In the genomic region with DNA sequence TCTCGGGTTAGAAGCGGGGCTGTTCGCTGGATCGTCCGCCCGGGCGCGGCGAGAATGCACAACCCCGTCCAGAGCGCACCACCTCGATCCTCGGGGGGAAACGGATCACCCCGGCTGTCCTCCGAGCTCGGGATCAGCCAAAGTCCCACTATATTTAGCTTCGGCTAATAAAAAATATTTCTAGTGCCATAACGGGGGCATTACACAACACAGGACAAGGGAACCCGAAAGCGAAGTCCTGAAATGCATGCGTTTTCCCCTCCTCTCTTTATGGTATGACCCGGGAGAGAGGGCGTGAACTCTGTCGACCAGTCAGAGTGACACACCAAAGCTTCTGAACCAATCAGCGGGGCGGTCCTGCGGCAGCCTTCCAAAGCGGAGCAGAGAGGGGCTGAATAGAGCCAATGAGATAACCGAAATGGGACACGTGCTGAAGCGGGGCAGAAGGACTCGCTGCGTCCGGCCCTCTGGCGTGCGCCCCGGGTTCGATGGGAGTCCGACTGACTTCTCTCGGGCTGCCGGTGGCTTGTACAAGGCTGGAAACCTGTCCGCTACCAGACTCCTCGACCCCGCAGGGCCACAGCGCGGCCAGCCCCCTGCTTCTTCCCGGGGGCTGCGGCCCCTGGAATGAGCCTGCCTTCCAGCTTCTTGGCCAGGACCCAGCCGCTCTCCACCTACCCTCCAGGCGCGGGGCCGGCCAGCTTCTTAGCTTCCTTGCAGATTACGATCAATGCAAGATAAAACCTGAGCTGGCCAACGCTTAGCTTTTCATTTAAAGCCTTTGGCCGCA, we compare ENCODE assay signal across 1 cellular context.
A peak's percentile ranks its signal among the peaks of the same experiment; 100 is the strongest.
TF ChIP-seq lines count a peak whose summit lies in the region.

A gene with protein sequence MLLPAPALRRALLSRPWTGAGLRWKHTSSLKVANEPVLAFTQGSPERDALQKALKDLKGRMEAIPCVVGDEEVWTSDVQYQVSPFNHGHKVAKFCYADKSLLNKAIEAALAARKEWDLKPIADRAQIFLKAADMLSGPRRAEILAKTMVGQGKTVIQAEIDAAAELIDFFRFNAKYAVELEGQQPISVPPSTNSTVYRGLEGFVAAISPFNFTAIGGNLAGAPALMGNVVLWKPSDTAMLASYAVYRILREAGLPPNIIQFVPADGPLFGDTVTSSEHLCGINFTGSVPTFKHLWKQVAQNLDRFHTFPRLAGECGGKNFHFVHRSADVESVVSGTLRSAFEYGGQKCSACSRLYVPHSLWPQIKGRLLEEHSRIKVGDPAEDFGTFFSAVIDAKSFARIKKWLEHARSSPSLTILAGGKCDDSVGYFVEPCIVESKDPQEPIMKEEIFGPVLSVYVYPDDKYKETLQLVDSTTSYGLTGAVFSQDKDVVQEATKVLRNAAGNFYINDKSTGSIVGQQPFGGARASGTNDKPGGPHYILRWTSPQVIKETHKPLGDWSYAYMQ (minus strand): TSS at position 33 of the 790 bp plus-strand sequence. CDS start 32 bp downstream, at position 1.

TF ChIP-seq in K562, 482 proteins besides CTCF, POLR2A, EP300 and RAD21 (continued from another document and continues in another):
- TF ChIP-seq, protein P1, sequence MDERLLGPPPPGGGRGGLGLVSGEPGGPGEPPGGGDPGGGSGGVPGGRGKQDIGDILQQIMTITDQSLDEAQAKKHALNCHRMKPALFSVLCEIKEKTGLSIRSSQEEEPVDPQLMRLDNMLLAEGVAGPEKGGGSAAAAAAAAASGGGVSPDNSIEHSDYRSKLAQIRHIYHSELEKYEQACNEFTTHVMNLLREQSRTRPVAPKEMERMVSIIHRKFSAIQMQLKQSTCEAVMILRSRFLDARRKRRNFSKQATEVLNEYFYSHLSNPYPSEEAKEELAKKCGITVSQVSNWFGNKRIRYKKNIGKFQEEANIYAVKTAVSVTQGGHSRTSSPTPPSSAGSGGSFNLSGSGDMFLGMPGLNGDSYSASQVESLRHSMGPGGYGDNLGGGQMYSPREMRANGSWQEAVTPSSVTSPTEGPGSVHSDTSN (CRISPR knock-in tag; IDR thresholded peaks at IDR 0.05; ENCODE audit: low read depth), result no peak
- TF ChIP-seq, protein P1 (tag; conservative IDR thresholded peaks at IDR 0.05; ENCODE audit: low read depth), result no peak
- TF ChIP-seq CCNT2 (IDR thresholded peaks at IDR 0.05; ENCODE audit: borderline replicate concordance, extremely low read depth, insufficient read length, low read depth, low read length) (peak; percentile 84), HDAC6 (IDR thresholded peaks at IDR 0.05; ENCODE audit: low read depth, low read length) (no peak), NR2C2 (CRISPR knock-in tag; IDR thresholded peaks at IDR 0.05) (no peak), NR2C2 (tag; IDR thresholded peaks at IDR 0.05) (peak; percentile 87), ZC3H8 (IDR thresholded peaks at IDR 0.05) (no peak), NR2C1 (IDR thresholded peaks at IDR 0.05) (peak; percentile 50; the same call in 1 of the 2 replicates), NR2C1 (tag; IDR thresholded peaks at IDR 0.05) (peak; percentile 67; the same call in 1 of the 2 replicates), BDP1 (IDR thresholded peaks at IDR 0.05; ENCODE audit: insufficient read depth, insufficient read length) (no peak), PHTF2 (CRISPR knock-in tag; IDR thresholded peaks at IDR 0.05) (no peak), CREBBP (IDR thresholded peaks at IDR 0.05; ENCODE audit: low read depth, low read length) (no peak), CC2D1A (IDR thresholded peaks at IDR 0.05) (no peak), MBD2 (IDR thresholded peaks at IDR 0.05; ENCODE audit: borderline replicate concordance, low read depth) (peak; percentile 97), EGR1 (conservative IDR thresholded peaks at IDR 0.05) (no peak), EWSR1 (IDR thresholded peaks at IDR 0.05; ENCODE audit: borderline replicate concordance, low read depth, partially characterized antibody) (no peak), SREBF2 (CRISPR knock-in tag; IDR thresholded peaks at IDR 0.05) (no peak), ZNF224 (CRISPR knock-in tag; IDR thresholded peaks at IDR 0.05) (no peak), ZFPM2 (CRISPR knock-in tag; IDR thresholded peaks at IDR 0.05) (no peak), ELF2 (CRISPR knock-in tag; IDR thresholded peaks at IDR 0.05) (no peak; the same call in 1 of the 2 replicates), ZSCAN29 (IDR thresholded peaks at IDR 0.05) (no peak), CSDE1 (IDR thresholded peaks at IDR 0.05) (no peak), CBX1 (IDR thresholded peaks at IDR 0.05; ENCODE audit: low read depth) (no peak; the same call in none of the 2 replicates), ZNF778 (CRISPR knock-in tag; IDR thresholded peaks at IDR 0.05) (no peak), MEF2D (tag; conservative IDR thresholded peaks at IDR 0.05; ENCODE audit: low read depth) (peak; percentile 11; the same call in 1 of the 2 replicates), FOXK2 (conservative IDR thresholded peaks at IDR 0.05 in 1 of 2, IDR thresholded peaks at IDR 0.05 in 1 of 2; ENCODE audit: low read depth in 2 of 2) (peak in 1 of 2 experiments; percentile 100; a peak in 2 of 4 replicates), ZNF507 (tag; conservative IDR thresholded peaks at IDR 0.05) (no peak), U2AF1 (optimal IDR thresholded peaks at IDR 0.05; ENCODE audit: low read depth, low read length) (no peak), ZNF146 (CRISPR knock-in tag; IDR thresholded peaks at IDR 0.05; ENCODE audit: unreplicated experiment) (no peak), HOXB6 (CRISPR knock-in tag; IDR thresholded peaks at IDR 0.05; ENCODE audit: borderline replicate concordance) (no peak), PTRF (tag; IDR thresholded peaks at IDR 0.05) (no peak), STAG1 (CRISPR knock-in tag; IDR thresholded peaks at IDR 0.05; ENCODE audit: borderline replicate concordance) (no peak), HDGF (IDR thresholded peaks at IDR 0.05) (no peak), ATF1 (CRISPR knock-in tag; IDR thresholded peaks at IDR 0.05) (no peak), ATF1 (tag; IDR thresholded peaks at IDR 0.05) (peak; percentile 93), PHB (CRISPR knock-in tag; IDR thresholded peaks at IDR 0.05) (no peak), BACH1 (tag; IDR thresholded peaks at IDR 0.05) (no peak), KAT2B (IDR thresholded peaks at IDR 0.05; ENCODE audit: low read depth, low read length) (no peak), MTA3 (IDR thresholded peaks at IDR 0.05; ENCODE audit: borderline replicate concordance) (peak; percentile 73; the same call in 1 of the 2 replicates)
- TF ChIP-seq, protein P2, sequence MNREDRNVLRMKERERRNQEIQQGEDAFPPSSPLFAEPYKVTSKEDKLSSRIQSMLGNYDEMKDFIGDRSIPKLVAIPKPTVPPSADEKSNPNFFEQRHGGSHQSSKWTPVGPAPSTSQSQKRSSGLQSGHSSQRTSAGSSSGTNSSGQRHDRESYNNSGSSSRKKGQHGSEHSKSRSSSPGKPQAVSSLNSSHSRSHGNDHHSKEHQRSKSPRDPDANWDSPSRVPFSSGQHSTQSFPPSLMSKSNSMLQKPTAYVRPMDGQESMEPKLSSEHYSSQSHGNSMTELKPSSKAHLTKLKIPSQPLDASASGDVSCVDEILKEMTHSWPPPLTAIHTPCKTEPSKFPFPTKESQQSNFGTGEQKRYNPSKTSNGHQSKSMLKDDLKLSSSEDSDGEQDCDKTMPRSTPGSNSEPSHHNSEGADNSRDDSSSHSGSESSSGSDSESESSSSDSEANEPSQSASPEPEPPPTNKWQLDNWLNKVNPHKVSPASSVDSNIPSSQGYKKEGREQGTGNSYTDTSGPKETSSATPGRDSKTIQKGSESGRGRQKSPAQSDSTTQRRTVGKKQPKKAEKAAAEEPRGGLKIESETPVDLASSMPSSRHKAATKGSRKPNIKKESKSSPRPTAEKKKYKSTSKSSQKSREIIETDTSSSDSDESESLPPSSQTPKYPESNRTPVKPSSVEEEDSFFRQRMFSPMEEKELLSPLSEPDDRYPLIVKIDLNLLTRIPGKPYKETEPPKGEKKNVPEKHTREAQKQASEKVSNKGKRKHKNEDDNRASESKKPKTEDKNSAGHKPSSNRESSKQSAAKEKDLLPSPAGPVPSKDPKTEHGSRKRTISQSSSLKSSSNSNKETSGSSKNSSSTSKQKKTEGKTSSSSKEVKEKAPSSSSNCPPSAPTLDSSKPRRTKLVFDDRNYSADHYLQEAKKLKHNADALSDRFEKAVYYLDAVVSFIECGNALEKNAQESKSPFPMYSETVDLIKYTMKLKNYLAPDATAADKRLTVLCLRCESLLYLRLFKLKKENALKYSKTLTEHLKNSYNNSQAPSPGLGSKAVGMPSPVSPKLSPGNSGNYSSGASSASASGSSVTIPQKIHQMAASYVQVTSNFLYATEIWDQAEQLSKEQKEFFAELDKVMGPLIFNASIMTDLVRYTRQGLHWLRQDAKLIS (CRISPR knock-in tag; IDR thresholded peaks at IDR 0.05), result peak; percentile 71; the same call in 1 of the 2 replicates
- TF ChIP-seq, protein P3, sequence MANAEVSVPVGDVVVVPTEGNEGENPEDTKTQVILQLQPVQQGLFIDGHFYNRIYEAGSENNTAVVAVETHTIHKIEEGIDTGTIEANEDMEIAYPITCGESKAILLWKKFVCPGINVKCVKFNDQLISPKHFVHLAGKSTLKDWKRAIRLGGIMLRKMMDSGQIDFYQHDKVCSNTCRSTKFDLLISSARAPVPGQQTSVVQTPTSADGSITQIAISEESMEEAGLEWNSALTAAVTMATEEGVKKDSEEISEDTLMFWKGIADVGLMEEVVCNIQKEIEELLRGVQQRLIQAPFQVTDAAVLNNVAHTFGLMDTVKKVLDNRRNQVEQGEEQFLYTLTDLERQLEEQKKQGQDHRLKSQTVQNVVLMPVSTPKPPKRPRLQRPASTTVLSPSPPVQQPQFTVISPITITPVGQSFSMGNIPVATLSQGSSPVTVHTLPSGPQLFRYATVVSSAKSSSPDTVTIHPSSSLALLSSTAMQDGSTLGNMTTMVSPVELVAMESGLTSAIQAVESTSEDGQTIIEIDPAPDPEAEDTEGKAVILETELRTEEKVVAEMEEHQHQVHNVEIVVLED (CRISPR knock-in tag; IDR thresholded peaks at IDR 0.05), result no peak
- TF ChIP-seq, protein P4, sequence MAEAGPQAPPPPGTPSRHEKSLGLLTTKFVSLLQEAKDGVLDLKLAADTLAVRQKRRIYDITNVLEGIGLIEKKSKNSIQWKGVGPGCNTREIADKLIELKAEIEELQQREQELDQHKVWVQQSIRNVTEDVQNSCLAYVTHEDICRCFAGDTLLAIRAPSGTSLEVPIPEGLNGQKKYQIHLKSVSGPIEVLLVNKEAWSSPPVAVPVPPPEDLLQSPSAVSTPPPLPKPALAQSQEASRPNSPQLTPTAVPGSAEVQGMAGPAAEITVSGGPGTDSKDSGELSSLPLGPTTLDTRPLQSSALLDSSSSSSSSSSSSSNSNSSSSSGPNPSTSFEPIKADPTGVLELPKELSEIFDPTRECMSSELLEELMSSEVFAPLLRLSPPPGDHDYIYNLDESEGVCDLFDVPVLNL (CRISPR knock-in tag; IDR thresholded peaks at IDR 0.05; ENCODE audit: low read depth), result 0 out of 2 replicates have a peak, but pooled peaks have one; percentile 15
- TF ChIP-seq, protein P5, sequence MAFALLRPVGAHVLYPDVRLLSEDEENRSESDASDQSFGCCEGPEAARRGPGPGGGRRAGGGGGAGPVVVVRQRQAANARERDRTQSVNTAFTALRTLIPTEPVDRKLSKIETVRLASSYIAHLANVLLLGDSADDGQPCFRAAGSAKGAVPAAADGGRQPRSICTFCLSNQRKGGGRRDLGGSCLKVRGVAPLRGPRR (CRISPR knock-in tag; IDR thresholded peaks at IDR 0.05), result no peak
- TF ChIP-seq, protein P6, sequence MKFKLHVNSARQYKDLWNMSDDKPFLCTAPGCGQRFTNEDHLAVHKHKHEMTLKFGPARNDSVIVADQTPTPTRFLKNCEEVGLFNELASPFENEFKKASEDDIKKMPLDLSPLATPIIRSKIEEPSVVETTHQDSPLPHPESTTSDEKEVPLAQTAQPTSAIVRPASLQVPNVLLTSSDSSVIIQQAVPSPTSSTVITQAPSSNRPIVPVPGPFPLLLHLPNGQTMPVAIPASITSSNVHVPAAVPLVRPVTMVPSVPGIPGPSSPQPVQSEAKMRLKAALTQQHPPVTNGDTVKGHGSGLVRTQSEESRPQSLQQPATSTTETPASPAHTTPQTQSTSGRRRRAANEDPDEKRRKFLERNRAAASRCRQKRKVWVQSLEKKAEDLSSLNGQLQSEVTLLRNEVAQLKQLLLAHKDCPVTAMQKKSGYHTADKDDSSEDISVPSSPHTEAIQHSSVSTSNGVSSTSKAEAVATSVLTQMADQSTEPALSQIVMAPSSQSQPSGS (CRISPR knock-in tag; IDR thresholded peaks at IDR 0.05), result no peak
- TF ChIP-seq, protein P7, sequence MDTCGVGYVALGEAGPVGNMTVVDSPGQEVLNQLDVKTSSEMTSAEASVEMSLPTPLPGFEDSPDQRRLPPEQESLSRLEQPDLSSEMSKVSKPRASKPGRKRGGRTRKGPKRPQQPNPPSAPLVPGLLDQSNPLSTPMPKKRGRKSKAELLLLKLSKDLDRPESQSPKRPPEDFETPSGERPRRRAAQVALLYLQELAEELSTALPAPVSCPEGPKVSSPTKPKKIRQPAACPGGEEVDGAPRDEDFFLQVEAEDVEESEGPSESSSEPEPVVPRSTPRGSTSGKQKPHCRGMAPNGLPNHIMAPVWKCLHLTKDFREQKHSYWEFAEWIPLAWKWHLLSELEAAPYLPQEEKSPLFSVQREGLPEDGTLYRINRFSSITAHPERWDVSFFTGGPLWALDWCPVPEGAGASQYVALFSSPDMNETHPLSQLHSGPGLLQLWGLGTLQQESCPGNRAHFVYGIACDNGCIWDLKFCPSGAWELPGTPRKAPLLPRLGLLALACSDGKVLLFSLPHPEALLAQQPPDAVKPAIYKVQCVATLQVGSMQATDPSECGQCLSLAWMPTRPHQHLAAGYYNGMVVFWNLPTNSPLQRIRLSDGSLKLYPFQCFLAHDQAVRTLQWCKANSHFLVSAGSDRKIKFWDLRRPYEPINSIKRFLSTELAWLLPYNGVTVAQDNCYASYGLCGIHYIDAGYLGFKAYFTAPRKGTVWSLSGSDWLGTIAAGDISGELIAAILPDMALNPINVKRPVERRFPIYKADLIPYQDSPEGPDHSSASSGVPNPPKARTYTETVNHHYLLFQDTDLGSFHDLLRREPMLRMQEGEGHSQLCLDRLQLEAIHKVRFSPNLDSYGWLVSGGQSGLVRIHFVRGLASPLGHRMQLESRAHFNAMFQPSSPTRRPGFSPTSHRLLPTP (IDR thresholded peaks at IDR 0.05; ENCODE audit: borderline replicate concordance, extremely low read depth, insufficient read length), result no peak
- TF ChIP-seq, protein P8, sequence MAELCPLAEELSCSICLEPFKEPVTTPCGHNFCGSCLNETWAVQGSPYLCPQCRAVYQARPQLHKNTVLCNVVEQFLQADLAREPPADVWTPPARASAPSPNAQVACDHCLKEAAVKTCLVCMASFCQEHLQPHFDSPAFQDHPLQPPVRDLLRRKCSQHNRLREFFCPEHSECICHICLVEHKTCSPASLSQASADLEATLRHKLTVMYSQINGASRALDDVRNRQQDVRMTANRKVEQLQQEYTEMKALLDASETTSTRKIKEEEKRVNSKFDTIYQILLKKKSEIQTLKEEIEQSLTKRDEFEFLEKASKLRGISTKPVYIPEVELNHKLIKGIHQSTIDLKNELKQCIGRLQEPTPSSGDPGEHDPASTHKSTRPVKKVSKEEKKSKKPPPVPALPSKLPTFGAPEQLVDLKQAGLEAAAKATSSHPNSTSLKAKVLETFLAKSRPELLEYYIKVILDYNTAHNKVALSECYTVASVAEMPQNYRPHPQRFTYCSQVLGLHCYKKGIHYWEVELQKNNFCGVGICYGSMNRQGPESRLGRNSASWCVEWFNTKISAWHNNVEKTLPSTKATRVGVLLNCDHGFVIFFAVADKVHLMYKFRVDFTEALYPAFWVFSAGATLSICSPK (IDR thresholded peaks at IDR 0.05; ENCODE audit: borderline replicate concordance), result no peak
